Comparison of ENCODE assay signal across 8 cellular contexts in the genomic region with DNA sequence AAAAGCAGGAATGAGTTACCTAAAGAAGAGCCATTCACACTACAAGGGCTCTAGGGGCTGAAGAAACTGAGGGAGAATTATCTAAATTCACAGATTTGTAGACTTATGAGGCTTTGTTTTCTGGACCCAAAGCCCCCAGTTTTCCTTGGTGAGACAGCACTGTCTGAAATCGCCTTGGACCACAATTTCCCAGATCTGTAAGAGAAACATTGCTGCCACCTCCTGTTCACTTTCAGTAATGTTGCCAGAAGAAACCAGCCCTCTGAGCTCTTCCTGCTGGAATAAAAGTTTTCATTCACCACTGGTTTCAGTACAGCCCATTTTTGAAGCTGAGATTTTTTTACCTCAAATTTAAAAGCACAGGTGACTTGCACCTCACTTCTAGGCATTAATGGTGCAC.
DNase-seq lines count a peak whose midpoint lies in the region; ATAC-seq and TF ChIP-seq lines count a peak whose summit lies in the region.

No MANE protein-coding gene starts in this region.

- H3K27ac ChIP-seq in body of pancreas (no peak overlapping the region), stomach (no peak overlapping the region)

- ATAC-seq in HG02885 (IDR thresholded peaks at IDR 0.05; ENCODE audit: poor library complexity, unreplicated experiment), result peak; percentile 75
- ATAC-seq in body of pancreas, result no peak

- TF ChIP-seq EP300 in stomach (IDR thresholded peaks at IDR 0.05), result no peak

- intact Hi-C loops in body of pancreas (cut with DNase I), result no loop called here
- intact Hi-C loops in stomach (cut with DNase I; ENCODE audit: low total_unique reads), result loop anchor here (10.0 kb wide), 1 partner anchor 418 kb away; no protein-coding TSS in a partner anchor

- 0 to 8% methylated on average over 1 of the region's 1 CpG for WGBS in body of pancreas, 2 donors
- WGBS in stomach, 5 donors, result 0 to 6% (median 4%) methylated on average over 1 of the region's 1 CpG

- H3K4me1 ChIP-seq in body of pancreas (no peaks in the 10 kb centered on the region), stomach (no peaks in the 10 kb centered on the region)

- H3K27me3 ChIP-seq in body of pancreas (no peaks in the 10 kb centered on the region), stomach (peaks cover 0 to 11% (median 0%) of the 10 kb centered on the region in 3 donors)

- TF ChIP-seq CTCF in body of pancreas (IDR thresholded peaks at IDR 0.05), result peak; percentile 42 to 66 (median 56)
- peak in 5 of 7 experiments; percentile 27 to 53 (median 40) for TF ChIP-seq CTCF in stomach (IDR thresholded peaks at IDR 0.05)

- H3K9me3 ChIP-seq in body of pancreas (no peaks in the 10 kb centered on the region), stomach (no peaks in the 10 kb centered on the region)

- no peak overlapping the region for H3K4me3 ChIP-seq in body of pancreas
- no peak overlapping the region for H3K4me3 ChIP-seq in stomach

- H3K36me3 ChIP-seq in body of pancreas (replicated peaks in 1 of 2; ENCODE audit: insufficient read depth in 1 of 2, low read depth in 2 of 2) (no peaks in the 10 kb centered on the region), stomach (no peaks in the 10 kb centered on the region)

- DNase-seq in NCI-H510A treated with DMSO at 0.1 percent for 48 hours (lab: John Stamatoyannopoulos, UW) (peak; percentile 90), NCI-H510A (lab: John Stamatoyannopoulos, UW) (no peak), NCI-H345 treated with DMSO at 0.1 percent for 48 hours (lab: John Stamatoyannopoulos, UW; ENCODE audit: unreplicated experiment) (peak; percentile 73), body of pancreas (peak; percentile 21 to 49 (median 38)), iPS-NIHi7 (ENCODE audit: extremely low spot score) (peak; percentile 75), stomach (no peak), cortex of kidney (lab: John Stamatoyannopoulos, UW) (no peak)

- TF ChIP-seq POLR2A in body of pancreas (IDR thresholded peaks at IDR 0.05), result no peak
- no peak for TF ChIP-seq POLR2A in stomach (IDR thresholded peaks at IDR 0.05)

Comparison
In these comparisons a context has a peak if more than half of its experiments do, and no peak if none do; other contexts are left out.
1. DNase-seq: peak in NCI-H510A treated with DMSO at 0.1 percent for 48 hours (single experiment), NCI-H345 treated with DMSO at 0.1 percent for 48 hours (single experiment), body of pancreas (4 of 4) and iPS-NIHi7 (single experiment); none in NCI-H510A (single experiment), stomach (single experiment) and cortex of kidney (single experiment).